Comparison of ENCODE assay signal across 8 cellular contexts in genomic region chr14:70358631-70359030, GRCh38. TPM values are rescaled to one million over a fixed set of nuclear protein-coding genes. Genes with fewer than 3 reads are reported as not detected.
DNase-seq lines count a peak whose midpoint lies in the region; ATAC-seq, FAIRE-seq and TF ChIP-seq lines count a peak whose summit lies in the region.

No MANE protein-coding gene starts in this region.

- H3K4me3 Mint-ChIP-seq in activated CD4-positive, alpha-beta T cell treated with anti-CD3 and anti-CD28 coated beads, Interleukin-2, amount 10 ng/mL, durations not matched to agents 24 days and 14 days: peak overlapping the region; percentile 98
- peak overlapping the region; percentile 100 for H3K4me3 Mint-ChIP-seq in activated naive CD8-positive, alpha-beta T cell

- intact Hi-C loops in activated CD4-positive, alpha-beta T cell treated with anti-CD3 and anti-CD28 coated beads, Interleukin-2, amount 10 ng/mL, durations not matched to agents 24 days and 14 days (cut with micrococcal nuclease): loop anchor here (1.0 to 2.0 kb wide), 2 partner anchors 69 to 1206 kb away; partner anchors contain the start of gene DCAF5
- intact Hi-C loops in kidney (cut with DNase I): no loop called here

- FAIRE-seq in kidney (lab: Jason Lieb, UNC): no peak

- H3K27ac ChIP-seq in kidney (ENCODE audit: low read depth in 2 of 2, low read length in 2 of 2) (peak overlapping the region in 1 of 2 donors; percentile 61), thoracic aorta (peak overlapping the region; percentile 84 to 89)

- peak overlapping the region; percentile 91 for H3K27ac Mint-ChIP-seq in activated CD4-positive, alpha-beta T cell treated with anti-CD3 and anti-CD28 coated beads, Interleukin-2, amount 10 ng/mL, durations not matched to agents 24 days and 14 days
- H3K27ac Mint-ChIP-seq in activated naive CD8-positive, alpha-beta T cell: peak overlapping the region; percentile 96

- H3K27me3 Mint-ChIP-seq in activated CD4-positive, alpha-beta T cell treated with anti-CD3 and anti-CD28 coated beads, Interleukin-2, amount 10 ng/mL, durations not matched to agents 24 days and 14 days: peaks cover 6% of the 10 kb centered on the region
- no peaks in the 10 kb centered on the region for H3K27me3 Mint-ChIP-seq in activated naive CD8-positive, alpha-beta T cell

- TF ChIP-seq CTCF in kidney (IDR thresholded peaks at IDR 0.05; ENCODE audit: borderline replicate concordance, extremely low read depth, insufficient read depth) (no peak), thoracic aorta (IDR thresholded peaks at IDR 0.05) (no peak)

- peaks cover 13% of the 10 kb centered on the region for H3K36me3 Mint-ChIP-seq in activated CD4-positive, alpha-beta T cell treated with anti-CD3 and anti-CD28 coated beads, Interleukin-2, amount 10 ng/mL, durations not matched to agents 24 days and 14 days (ENCODE audit: low read depth)
- H3K36me3 Mint-ChIP-seq in activated naive CD8-positive, alpha-beta T cell: peaks cover 11% of the 10 kb centered on the region

- H3K36me3 ChIP-seq in kidney (ENCODE audit: control insufficient read depth in 1 of 2, insufficient read depth in 2 of 2, low read length in 2 of 2): no peaks in the 10 kb centered on the region
- no peaks in the 10 kb centered on the region for H3K36me3 ChIP-seq in thoracic aorta

- peak overlapping the region; percentile 84 to 97 for H3K4me3 ChIP-seq in kidney (ENCODE audit: low read length in 2 of 2)
- peak overlapping the region; percentile 90 for H3K4me3 ChIP-seq in thoracic aorta

- peaks cover 18% of the 10 kb centered on the region for H3K4me1 Mint-ChIP-seq in activated CD4-positive, alpha-beta T cell treated with anti-CD3 and anti-CD28 coated beads, Interleukin-2, amount 10 ng/mL, durations not matched to agents 24 days and 14 days
- peaks cover 49% of the 10 kb centered on the region for H3K4me1 Mint-ChIP-seq in activated naive CD8-positive, alpha-beta T cell (ENCODE audit: low read depth)

- ATAC-seq in thoracic aorta (ENCODE audit: insufficient number of reproducible peaks, low FRiP score, low read depth) (no peak), GM19467 (IDR thresholded peaks at IDR 0.05; ENCODE audit: unreplicated experiment) (no peak), GM21515 (IDR thresholded peaks at IDR 0.05; ENCODE audit: unreplicated experiment) (no peak)

- H3K4me1 ChIP-seq in kidney (ENCODE audit: control insufficient read depth in 1 of 2, insufficient read depth in 1 of 2, low read depth in 1 of 2, low read length in 2 of 2): peaks cover 0 to 4% of the 10 kb centered on the region in 2 donors
- peaks cover 9 to 16% of the 10 kb centered on the region in 2 donors for H3K4me1 ChIP-seq in thoracic aorta (ENCODE audit: control insufficient read depth in 1 of 2, low read depth in 2 of 2)

- peak overlapping the region; percentile 74 to 76 for H3K9ac ChIP-seq in kidney (ENCODE audit: low read length in 2 of 2)

- DNase-seq in activated CD4-positive, alpha-beta T cell treated with anti-CD3 and anti-CD28 coated beads, Interleukin-2, amount 10 ng/mL, durations not matched to agents 24 days and 14 days: no peak
- DNase-seq in activated CD4-positive, alpha-beta T cell treated with anti-CD3 and anti-CD28 coated beads, Interleukin-2, amount 50 U/mL, for 1 hour: no peak
- DNase-seq in kidney (no peak), thoracic aorta (ENCODE audit: low spot score) (no peak)
- DNase-seq in activated CD8-positive, alpha-beta memory T cell treated with anti-CD3 and anti-CD28 coated beads, Interleukin-2, amount 50 U/mL, for 4 hours: no peak

- H3K9me3 ChIP-seq in kidney (ENCODE audit: control insufficient read depth in 1 of 2, low read length in 2 of 2): no peaks in the 10 kb centered on the region
- no peaks in the 10 kb centered on the region for H3K9me3 ChIP-seq in thoracic aorta

- no peaks in the 10 kb centered on the region for H3K27me3 ChIP-seq in thoracic aorta (replicated peaks; ENCODE audit: insufficient read depth)

- peaks cover 9% of the 10 kb centered on the region for H3K9me3 Mint-ChIP-seq in activated CD4-positive, alpha-beta T cell treated with anti-CD3 and anti-CD28 coated beads, Interleukin-2, amount 10 ng/mL, durations not matched to agents 24 days and 14 days
- H3K9me3 Mint-ChIP-seq in activated naive CD8-positive, alpha-beta T cell (ENCODE audit: low read depth): no peaks in the 10 kb centered on the region

RNA-seq across cellular contexts. Expression of gene COX16, which starts 0.9 kb away (rescaled TPM):
- total RNA-seq in activated CD4-positive, alpha-beta T cell treated with anti-CD3 and anti-CD28 coated beads, Interleukin-2, amount 10 ng/mL, durations not matched to agents 24 days and 14 days: 65.8 and 79.0 TPM in 2 replicates
- total RNA-seq in kidney (33.0 TPM), thoracic aorta (10 to 100 TPM; 13.6 to 20.0 TPM)
- 104 TPM for polyA plus RNA-seq in kidney (ENCODE audit: insufficient read depth, low read depth, low replicate concordance)

RNA-seq across cellular contexts. Expression of gene SYNJ2BP, which starts 58.3 kb away (rescaled TPM):
- total RNA-seq in activated CD4-positive, alpha-beta T cell treated with anti-CD3 and anti-CD28 coated beads, Interleukin-2, amount 10 ng/mL, durations not matched to agents 24 days and 14 days: 2.2 and 2.5 TPM in 2 replicates
- 48.3 TPM for total RNA-seq in kidney
- 29.9 TPM for polyA plus RNA-seq in kidney (ENCODE audit: insufficient read depth, low read depth, low replicate concordance)
- total RNA-seq in thoracic aorta: 10 to 100 TPM; 24.1 to 24.8 TPM
